In the genomic region with DNA sequence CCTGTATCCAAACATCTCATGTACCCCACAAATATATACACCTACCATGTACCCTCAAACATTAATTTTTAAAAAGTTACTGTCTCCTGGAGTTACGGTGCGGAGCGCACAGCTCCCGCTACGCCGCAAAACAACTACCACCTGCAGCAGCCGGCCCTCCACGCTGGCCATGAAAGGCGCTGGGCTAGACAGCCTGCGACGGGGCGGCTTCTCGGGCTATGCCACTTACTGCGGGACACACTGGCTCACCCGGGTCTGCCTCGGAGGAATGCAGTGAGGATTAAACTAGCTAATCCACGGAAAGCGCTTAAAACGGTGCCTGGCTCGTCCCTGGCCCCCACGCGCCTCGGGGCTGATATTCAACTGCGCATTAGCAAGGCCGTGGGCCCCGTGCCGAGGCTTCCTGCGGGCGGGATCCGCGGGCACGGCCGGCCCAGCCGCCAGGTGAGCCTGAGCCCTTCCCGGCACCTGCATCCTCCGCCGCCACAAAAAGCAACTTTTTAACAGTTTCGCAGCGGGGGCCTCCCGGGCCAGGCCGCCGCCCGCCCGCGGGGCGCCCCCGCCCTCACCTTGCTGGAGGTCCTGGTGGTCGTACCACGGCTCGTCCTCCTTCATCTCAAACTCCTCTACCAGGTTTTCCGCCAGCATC, we compare ENCODE assay signal across 1 cellular context.
TF ChIP-seq lines count a peak whose summit lies in the region.

No MANE protein-coding gene starts in this region.

TF ChIP-seq in HepG2, 621 proteins besides CTCF, POLR2A, EP300 and RAD21 (continued from another document and continues in another):
- TF ChIP-seq, protein P1, sequence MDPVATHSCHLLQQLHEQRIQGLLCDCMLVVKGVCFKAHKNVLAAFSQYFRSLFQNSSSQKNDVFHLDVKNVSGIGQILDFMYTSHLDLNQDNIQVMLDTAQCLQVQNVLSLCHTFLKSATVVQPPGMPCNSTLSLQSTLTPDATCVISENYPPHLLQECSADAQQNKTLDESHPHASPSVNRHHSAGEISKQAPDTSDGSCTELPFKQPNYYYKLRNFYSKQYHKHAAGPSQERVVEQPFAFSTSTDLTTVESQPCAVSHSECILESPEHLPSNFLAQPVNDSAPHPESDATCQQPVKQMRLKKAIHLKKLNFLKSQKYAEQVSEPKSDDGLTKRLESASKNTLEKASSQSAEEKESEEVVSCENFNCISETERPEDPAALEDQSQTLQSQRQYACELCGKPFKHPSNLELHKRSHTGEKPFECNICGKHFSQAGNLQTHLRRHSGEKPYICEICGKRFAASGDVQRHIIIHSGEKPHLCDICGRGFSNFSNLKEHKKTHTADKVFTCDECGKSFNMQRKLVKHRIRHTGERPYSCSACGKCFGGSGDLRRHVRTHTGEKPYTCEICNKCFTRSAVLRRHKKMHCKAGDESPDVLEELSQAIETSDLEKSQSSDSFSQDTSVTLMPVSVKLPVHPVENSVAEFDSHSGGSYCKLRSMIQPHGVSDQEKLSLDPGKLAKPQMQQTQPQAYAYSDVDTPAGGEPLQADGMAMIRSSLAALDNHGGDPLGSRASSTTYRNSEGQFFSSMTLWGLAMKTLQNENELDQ (CRISPR knock-in tag; IDR thresholded peaks at IDR 0.05; ENCODE audit: borderline replicate concordance): no peak
- TF ChIP-seq ZNF792 (CRISPR knock-in tag; IDR thresholded peaks at IDR 0.05) (no peak), ZNF510 (CRISPR knock-in tag; IDR thresholded peaks at IDR 0.05; ENCODE audit: low read depth) (0 out of 2 replicates have a peak, but pooled peaks have one; percentile 23), ZNF800 (CRISPR knock-in tag; IDR thresholded peaks at IDR 0.05) (peak; percentile 54; the same call in 1 of the 2 replicates), E2F2 (CRISPR knock-in tag; IDR thresholded peaks at IDR 0.05; ENCODE audit: borderline replicate concordance) (peak; percentile 7; the same call in 1 of the 2 replicates), FOXC1 (CRISPR knock-in tag; IDR thresholded peaks at IDR 0.05; ENCODE audit: borderline replicate concordance) (peak; percentile 71; the same call in 1 of the 2 replicates), GTF3A (CRISPR knock-in tag; conservative IDR thresholded peaks at IDR 0.05) (0 out of 2 replicates have a peak, but pooled peaks have one; percentile 37), ZMAT3 (CRISPR knock-in tag; conservative IDR thresholded peaks at IDR 0.05) (peak; percentile 77), THYN1 (CRISPR knock-in tag; IDR thresholded peaks at IDR 0.05; ENCODE audit: borderline replicate concordance, low read depth) (no peak; the same call in 1 of the 2 replicates), ZNF816 (CRISPR knock-in tag; IDR thresholded peaks at IDR 0.05; ENCODE audit: borderline replicate concordance) (peak; percentile 37; the same call in 1 of the 2 replicates), ZFP90 (CRISPR knock-in tag; IDR thresholded peaks at IDR 0.05; ENCODE audit: borderline replicate concordance) (peak; percentile 60; the same call in 1 of the 2 replicates), MBD4 (IDR thresholded peaks at IDR 0.05; ENCODE audit: borderline replicate concordance, low read length) (no peak), HOXA9 (CRISPR knock-in tag; IDR thresholded peaks at IDR 0.05; ENCODE audit: borderline replicate concordance) (peak; percentile 88; the same call in 1 of the 2 replicates), ZBTB7B (CRISPR knock-in tag; IDR thresholded peaks at IDR 0.05) (peak; percentile 25; the same call in 1 of the 2 replicates), XBP1 (CRISPR knock-in tag; IDR thresholded peaks at IDR 0.05) (peak; percentile 41; the same call in 1 of the 2 replicates), MED1 (CRISPR knock-in tag; IDR thresholded peaks at IDR 0.05) (peak; percentile 66), MNT (IDR thresholded peaks at IDR 0.05) (peak; percentile 14; the same call in 1 of the 2 replicates), SAFB2 (CRISPR knock-in tag; IDR thresholded peaks at IDR 0.05; ENCODE audit: borderline replicate concordance, low read depth) (peak; percentile 74; the same call in 1 of the 2 replicates), ZNF746 (CRISPR knock-in tag; IDR thresholded peaks at IDR 0.05) (no peak), JUND (CRISPR knock-in tag; IDR thresholded peaks at IDR 0.05) (peak; percentile 57), MXI1 (IDR thresholded peaks at IDR 0.05; ENCODE audit: borderline replicate concordance, low read depth, low read length) (peak; percentile 56; the same call in 1 of the 3 replicates), KDM2A (CRISPR knock-in tag; IDR thresholded peaks at IDR 0.05; ENCODE audit: borderline replicate concordance, low read depth) (peak; percentile 60), FOXP4 (CRISPR knock-in tag; IDR thresholded peaks at IDR 0.05) (no peak), JUN (CRISPR knock-in tag; IDR thresholded peaks at IDR 0.05) (no peak; the same call in 1 of the 2 replicates), ZNF234 (CRISPR knock-in tag; conservative IDR thresholded peaks at IDR 0.05) (peak; percentile 91; the same call in 1 of the 2 replicates), ZNF660 (CRISPR knock-in tag; IDR thresholded peaks at IDR 0.05; ENCODE audit: borderline replicate concordance, low read depth) (no peak; the same call in 1 of the 2 replicates), MEIS1 (CRISPR knock-in tag; IDR thresholded peaks at IDR 0.05; ENCODE audit: borderline replicate concordance) (0 out of 2 replicates have a peak, but pooled peaks have one; percentile 23), HNRNPLL (IDR thresholded peaks at IDR 0.05; ENCODE audit: low read depth, low read length, poor library complexity, severe bottlenecking) (peak; percentile 79), TEAD3 (CRISPR knock-in tag; optimal IDR thresholded peaks at IDR 0.05; ENCODE audit: borderline replicate concordance) (no peak)
- TF ChIP-seq, protein P2, sequence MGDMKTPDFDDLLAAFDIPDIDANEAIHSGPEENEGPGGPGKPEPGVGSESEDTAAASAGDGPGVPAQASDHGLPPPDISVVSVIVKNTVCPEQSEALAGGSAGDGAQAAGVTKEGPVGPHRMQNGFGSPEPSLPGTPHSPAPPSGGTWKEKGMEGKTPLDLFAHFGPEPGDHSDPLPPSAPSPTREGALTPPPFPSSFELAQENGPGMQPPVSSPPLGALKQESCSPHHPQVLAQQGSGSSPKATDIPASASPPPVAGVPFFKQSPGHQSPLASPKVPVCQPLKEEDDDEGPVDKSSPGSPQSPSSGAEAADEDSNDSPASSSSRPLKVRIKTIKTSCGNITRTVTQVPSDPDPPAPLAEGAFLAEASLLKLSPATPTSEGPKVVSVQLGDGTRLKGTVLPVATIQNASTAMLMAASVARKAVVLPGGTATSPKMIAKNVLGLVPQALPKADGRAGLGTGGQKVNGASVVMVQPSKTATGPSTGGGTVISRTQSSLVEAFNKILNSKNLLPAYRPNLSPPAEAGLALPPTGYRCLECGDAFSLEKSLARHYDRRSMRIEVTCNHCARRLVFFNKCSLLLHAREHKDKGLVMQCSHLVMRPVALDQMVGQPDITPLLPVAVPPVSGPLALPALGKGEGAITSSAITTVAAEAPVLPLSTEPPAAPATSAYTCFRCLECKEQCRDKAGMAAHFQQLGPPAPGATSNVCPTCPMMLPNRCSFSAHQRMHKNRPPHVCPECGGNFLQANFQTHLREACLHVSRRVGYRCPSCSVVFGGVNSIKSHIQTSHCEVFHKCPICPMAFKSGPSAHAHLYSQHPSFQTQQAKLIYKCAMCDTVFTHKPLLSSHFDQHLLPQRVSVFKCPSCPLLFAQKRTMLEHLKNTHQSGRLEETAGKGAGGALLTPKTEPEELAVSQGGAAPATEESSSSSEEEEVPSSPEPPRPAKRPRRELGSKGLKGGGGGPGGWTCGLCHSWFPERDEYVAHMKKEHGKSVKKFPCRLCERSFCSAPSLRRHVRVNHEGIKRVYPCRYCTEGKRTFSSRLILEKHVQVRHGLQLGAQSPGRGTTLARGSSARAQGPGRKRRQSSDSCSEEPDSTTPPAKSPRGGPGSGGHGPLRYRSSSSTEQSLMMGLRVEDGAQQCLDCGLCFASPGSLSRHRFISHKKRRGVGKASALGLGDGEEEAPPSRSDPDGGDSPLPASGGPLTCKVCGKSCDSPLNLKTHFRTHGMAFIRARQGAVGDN (CRISPR knock-in tag; IDR thresholded peaks at IDR 0.05): peak; percentile 84
- TF ChIP-seq, protein P3, sequence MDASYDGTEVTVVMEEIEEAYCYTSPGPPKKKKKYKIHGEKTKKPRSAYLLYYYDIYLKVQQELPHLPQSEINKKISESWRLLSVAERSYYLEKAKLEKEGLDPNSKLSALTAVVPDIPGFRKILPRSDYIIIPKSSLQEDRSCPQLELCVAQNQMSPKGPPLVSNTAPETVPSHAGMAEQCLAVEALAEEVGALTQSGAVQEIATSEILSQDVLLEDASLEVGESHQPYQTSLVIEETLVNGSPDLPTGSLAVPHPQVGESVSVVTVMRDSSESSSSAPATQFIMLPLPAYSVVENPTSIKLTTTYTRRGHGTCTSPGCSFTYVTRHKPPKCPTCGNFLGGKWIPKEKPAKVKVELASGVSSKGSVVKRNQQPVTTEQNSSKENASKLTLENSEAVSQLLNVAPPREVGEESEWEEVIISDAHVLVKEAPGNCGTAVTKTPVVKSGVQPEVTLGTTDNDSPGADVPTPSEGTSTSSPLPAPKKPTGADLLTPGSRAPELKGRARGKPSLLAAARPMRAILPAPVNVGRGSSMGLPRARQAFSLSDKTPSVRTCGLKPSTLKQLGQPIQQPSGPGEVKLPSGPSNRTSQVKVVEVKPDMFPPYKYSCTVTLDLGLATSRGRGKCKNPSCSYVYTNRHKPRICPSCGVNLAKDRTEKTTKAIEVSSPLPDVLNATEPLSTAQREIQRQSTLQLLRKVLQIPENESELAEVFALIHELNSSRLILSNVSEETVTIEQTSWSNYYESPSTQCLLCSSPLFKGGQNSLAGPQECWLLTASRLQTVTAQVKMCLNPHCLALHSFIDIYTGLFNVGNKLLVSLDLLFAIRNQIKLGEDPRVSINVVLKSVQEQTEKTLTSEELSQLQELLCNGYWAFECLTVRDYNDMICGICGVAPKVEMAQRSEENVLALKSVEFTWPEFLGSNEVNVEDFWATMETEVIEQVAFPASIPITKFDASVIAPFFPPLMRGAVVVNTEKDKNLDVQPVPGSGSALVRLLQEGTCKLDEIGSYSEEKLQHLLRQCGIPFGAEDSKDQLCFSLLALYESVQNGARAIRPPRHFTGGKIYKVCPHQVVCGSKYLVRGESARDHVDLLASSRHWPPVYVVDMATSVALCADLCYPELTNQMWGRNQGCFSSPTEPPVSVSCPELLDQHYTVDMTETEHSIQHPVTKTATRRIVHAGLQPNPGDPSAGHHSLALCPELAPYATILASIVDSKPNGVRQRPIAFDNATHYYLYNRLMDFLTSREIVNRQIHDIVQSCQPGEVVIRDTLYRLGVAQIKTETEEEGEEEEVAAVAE (CRISPR knock-in tag; IDR thresholded peaks at IDR 0.05; ENCODE audit: borderline replicate concordance): no peak
